2 cellular contexts compared by ENCODE assay signal in the genomic region with DNA sequence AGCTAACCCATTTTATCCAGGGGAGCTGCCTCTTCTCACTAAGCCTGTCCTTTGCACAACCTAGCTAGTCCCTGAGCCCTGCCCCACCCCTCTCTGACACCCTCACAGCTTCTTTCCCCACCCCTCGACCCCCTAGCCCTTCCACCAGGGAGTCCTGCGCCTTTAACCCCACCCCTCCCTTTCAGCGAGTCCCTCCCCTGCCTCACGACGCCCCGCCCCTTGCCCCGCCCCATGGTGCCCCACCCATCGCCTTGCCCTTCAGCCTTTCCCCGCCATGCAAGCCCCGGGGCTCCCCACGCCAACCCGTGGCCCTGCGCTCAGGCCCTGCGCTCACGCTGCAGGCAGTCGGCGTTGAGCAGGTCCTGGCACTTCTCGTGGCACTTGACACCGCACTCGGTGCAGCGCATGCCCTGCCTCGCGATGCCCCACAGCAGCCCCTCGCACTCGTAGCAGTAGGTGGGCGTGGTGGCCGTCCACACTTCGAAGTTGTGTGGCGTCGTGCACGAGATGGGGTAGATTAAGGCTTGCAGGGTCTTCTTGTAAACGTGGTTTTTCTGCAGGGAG.
TF ChIP-seq lines count a peak whose summit lies in the region.

No MANE protein-coding gene starts in this region.

TF ChIP-seq in HCT116, 20 proteins besides CTCF, POLR2A, EP300 and RAD21:
- TF ChIP-seq SP1 (IDR thresholded peaks at IDR 0.05; ENCODE audit: low read depth): no peak
- no peak for TF ChIP-seq EZH2phosphoT487 (IDR thresholded peaks at IDR 0.05; ENCODE audit: borderline replicate concordance)
- no peak for TF ChIP-seq FOSL1 (IDR thresholded peaks at IDR 0.05; ENCODE audit: low read depth)
- TF ChIP-seq ELF1 (IDR thresholded peaks at IDR 0.05; ENCODE audit: borderline replicate concordance, low read depth): no peak
- no peak for TF ChIP-seq POLR2AphosphoS5 (IDR thresholded peaks at IDR 0.05; ENCODE audit: low read depth, low read length)
- TF ChIP-seq ZFX (IDR thresholded peaks at IDR 0.05): no peak
- no peak for TF ChIP-seq EGR1 (IDR thresholded peaks at IDR 0.05; ENCODE audit: low read depth)
- no peak for TF ChIP-seq SIN3A (IDR thresholded peaks at IDR 0.05; ENCODE audit: low read depth)
- no peak for TF ChIP-seq ZNF274 (IDR thresholded peaks at IDR 0.05; ENCODE audit: low read depth, low read length)
- no peak for TF ChIP-seq TCF7L2 (IDR thresholded peaks at IDR 0.05; ENCODE audit: borderline replicate concordance, extremely low read depth, insufficient read depth, insufficient read length)
- TF ChIP-seq, protein P1, sequence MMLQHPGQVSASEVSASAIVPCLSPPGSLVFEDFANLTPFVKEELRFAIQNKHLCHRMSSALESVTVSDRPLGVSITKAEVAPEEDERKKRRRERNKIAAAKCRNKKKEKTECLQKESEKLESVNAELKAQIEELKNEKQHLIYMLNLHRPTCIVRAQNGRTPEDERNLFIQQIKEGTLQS (IDR thresholded peaks at IDR 0.05): no peak
- TF ChIP-seq, protein P2, sequence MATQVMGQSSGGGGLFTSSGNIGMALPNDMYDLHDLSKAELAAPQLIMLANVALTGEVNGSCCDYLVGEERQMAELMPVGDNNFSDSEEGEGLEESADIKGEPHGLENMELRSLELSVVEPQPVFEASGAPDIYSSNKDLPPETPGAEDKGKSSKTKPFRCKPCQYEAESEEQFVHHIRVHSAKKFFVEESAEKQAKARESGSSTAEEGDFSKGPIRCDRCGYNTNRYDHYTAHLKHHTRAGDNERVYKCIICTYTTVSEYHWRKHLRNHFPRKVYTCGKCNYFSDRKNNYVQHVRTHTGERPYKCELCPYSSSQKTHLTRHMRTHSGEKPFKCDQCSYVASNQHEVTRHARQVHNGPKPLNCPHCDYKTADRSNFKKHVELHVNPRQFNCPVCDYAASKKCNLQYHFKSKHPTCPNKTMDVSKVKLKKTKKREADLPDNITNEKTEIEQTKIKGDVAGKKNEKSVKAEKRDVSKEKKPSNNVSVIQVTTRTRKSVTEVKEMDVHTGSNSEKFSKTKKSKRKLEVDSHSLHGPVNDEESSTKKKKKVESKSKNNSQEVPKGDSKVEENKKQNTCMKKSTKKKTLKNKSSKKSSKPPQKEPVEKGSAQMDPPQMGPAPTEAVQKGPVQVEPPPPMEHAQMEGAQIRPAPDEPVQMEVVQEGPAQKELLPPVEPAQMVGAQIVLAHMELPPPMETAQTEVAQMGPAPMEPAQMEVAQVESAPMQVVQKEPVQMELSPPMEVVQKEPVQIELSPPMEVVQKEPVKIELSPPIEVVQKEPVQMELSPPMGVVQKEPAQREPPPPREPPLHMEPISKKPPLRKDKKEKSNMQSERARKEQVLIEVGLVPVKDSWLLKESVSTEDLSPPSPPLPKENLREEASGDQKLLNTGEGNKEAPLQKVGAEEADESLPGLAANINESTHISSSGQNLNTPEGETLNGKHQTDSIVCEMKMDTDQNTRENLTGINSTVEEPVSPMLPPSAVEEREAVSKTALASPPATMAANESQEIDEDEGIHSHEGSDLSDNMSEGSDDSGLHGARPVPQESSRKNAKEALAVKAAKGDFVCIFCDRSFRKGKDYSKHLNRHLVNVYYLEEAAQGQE (IDR thresholded peaks at IDR 0.05; ENCODE audit: low read depth): no peak
- TF ChIP-seq CBX3 (IDR thresholded peaks at IDR 0.05; ENCODE audit: low read depth): no peak

TF ChIP-seq in H1, 55 proteins besides CTCF, POLR2A, EP300 and RAD21:
- TF ChIP-seq GABPA (IDR thresholded peaks at IDR 0.05; ENCODE audit: borderline replicate concordance, insufficient read depth, low read length) (no peak), POU5F1 (IDR thresholded peaks at IDR 0.05; ENCODE audit: low read depth, low read length) (no peak), RXRA (IDR thresholded peaks at IDR 0.05; ENCODE audit: insufficient read depth, low read depth, low read length) (no peak), MAFK (IDR thresholded peaks at IDR 0.05; ENCODE audit: low read depth, low read length) (no peak), EGR1 (IDR thresholded peaks at IDR 0.05; ENCODE audit: borderline replicate concordance, low read depth, low read length) (no peak), EZH2 (IDR thresholded peaks at IDR 0.05; ENCODE audit: low read depth, low read length, severe bottlenecking) (no peak), HDAC2 (IDR thresholded peaks at IDR 0.05; ENCODE audit: borderline replicate concordance in 1 of 2, low read depth in 2 of 2, low read length in 2 of 2) (no peak)
